Comparison of ENCODE assay signal across 8 cellular contexts in genomic region chr11:68311155-68312116, GRCh38. TPM values are rescaled to one million over a fixed set of nuclear protein-coding genes. Genes with fewer than 3 reads are reported as not detected.
DNase-seq lines count a peak whose midpoint lies in the region; ATAC-seq and TF ChIP-seq lines count a peak whose summit lies in the region.

No MANE protein-coding gene starts in this region.

- H3K4me1 Mint-ChIP-seq in T-cell = peaks cover 12 to 24% (median 17%) of the 10 kb centered on the region in 3 donors
- peaks cover 18% of the 10 kb centered on the region for H3K4me1 Mint-ChIP-seq in stimulated activated memory B cell treated with anti-CD40 and anti-IgM and Interleukin-4, amounts not matched to agents 10 μg/mL and 1 μg/mL and 100 μg/mL, for 72 hours

- H3K9ac ChIP-seq in SK-N-SH = no peak overlapping the region

- no peaks in the 10 kb centered on the region for H3K9me3 ChIP-seq in SK-N-SH
- no peaks in the 10 kb centered on the region for H3K9me3 ChIP-seq in left ventricle myocardium inferior (replicated peaks)

- H3K4me3 ChIP-seq in SK-N-SH (ENCODE audit: low read depth in 2 of 2, low read length in 1 of 2) (peak overlapping the region in 1 of 2 experiments; percentile 75; a peak in 1 of 4 replicates), left ventricle myocardium inferior (peak overlapping the region; percentile 84)

- DNase-seq in SK-N-SH = peak; percentile 30
- no peak for DNase-seq in T-cell
- no peak for DNase-seq in left ventricle myocardium inferior
- DNase-seq in NCI-H1092 (lab: John Stamatoyannopoulos, UW) = no peak
- no peak for DNase-seq in NCI-H1105 treated with DMSO at 0.1 percent for 48 hours (lab: John Stamatoyannopoulos, UW)

- peak overlapping the region; percentile 64 to 74 (median 66) for H3K4me3 Mint-ChIP-seq in T-cell
- peak overlapping the region; percentile 18 for H3K4me3 Mint-ChIP-seq in stimulated activated memory B cell treated with anti-CD40 and anti-IgM and Interleukin-4, amounts not matched to agents 10 μg/mL and 1 μg/mL and 100 μg/mL, for 72 hours

- POLR2A ChIA-PET in SK-N-SH (lab: Yijun Ruan, JAX) = interaction anchor here (2.2 kb wide), 1 partner anchor 62 kb away, joined by 4 read pairs; no protein-coding TSS in a partner anchor
- POLR2A ChIA-PET in T-cell (lab: Charles Lee) = no interaction called here

- H2AFZ ChIP-seq in SK-N-SH (ENCODE audit: low read depth) = no peak overlapping the region

- no peak overlapping the region for H3K27ac ChIP-seq in SK-N-SH (ENCODE audit: low read depth in 2 of 2, low read length in 1 of 2)
- peak overlapping the region; percentile 82 for H3K27ac ChIP-seq in left ventricle myocardium inferior (replicated peaks)

- H3K36me3 Mint-ChIP-seq in T-cell = no peaks in the 10 kb centered on the region
- H3K36me3 Mint-ChIP-seq in stimulated activated memory B cell treated with anti-CD40 and anti-IgM and Interleukin-4, amounts not matched to agents 10 μg/mL and 1 μg/mL and 100 μg/mL, for 72 hours = no peaks in the 10 kb centered on the region

- H3K79me2 ChIP-seq in SK-N-SH (ENCODE audit: insufficient read depth) = peaks cover 33% of the 10 kb centered on the region

- no peaks in the 10 kb centered on the region for H3K27me3 ChIP-seq in SK-N-SH (ENCODE audit: insufficient read depth)
- H3K27me3 ChIP-seq in left ventricle myocardium inferior (ENCODE audit: low read depth) = no peaks in the 10 kb centered on the region

- intact Hi-C loops in left ventricle myocardium inferior (cut with micrococcal nuclease) = loop anchor here (5.0 kb wide), 1 partner anchor 71 kb away; no protein-coding TSS in a partner anchor

- TF ChIP-seq CTCF in SK-N-SH (IDR thresholded peaks at IDR 0.05) (no peak), left ventricle myocardium inferior (IDR thresholded peaks at IDR 0.05; ENCODE audit: borderline replicate concordance) (no peak)

- peaks cover 8% of the 10 kb centered on the region for H4K20me1 ChIP-seq in SK-N-SH (ENCODE audit: insufficient read depth)

- H3K9me2 ChIP-seq in SK-N-SH = no peaks in the 10 kb centered on the region

- CTCF ChIA-PET in SK-N-SH (lab: Yijun Ruan, JAX) (interaction anchor here (1.0 to 7.1 kb wide), 7 partner anchors 14 to 72 kb away, joined by 3 to 70 read pairs (median 5); partner anchors contain the start of gene C11orf24), T-cell (lab: Charles Lee) (no interaction called here)

- TF ChIP-seq RAD21 in SK-N-SH (IDR thresholded peaks at IDR 0.05; ENCODE audit: low read length) = no peak

- peak overlapping the region; percentile 65 to 74 for H3K27ac Mint-ChIP-seq in T-cell
- H3K27ac Mint-ChIP-seq in stimulated activated memory B cell treated with anti-CD40 and anti-IgM and Interleukin-4, amounts not matched to agents 10 μg/mL and 1 μg/mL and 100 μg/mL, for 72 hours = peak overlapping the region; percentile 22

- 93% methylated on average over 22 of the region's 25 CpGs for WGBS in SK-N-SH (ENCODE audit: low lambda C conversion rate)

- H3K27me3 Mint-ChIP-seq in T-cell = peaks cover 0 to 16% of the 10 kb centered on the region in 2 donors
- H3K27me3 Mint-ChIP-seq in stimulated activated memory B cell treated with anti-CD40 and anti-IgM and Interleukin-4, amounts not matched to agents 10 μg/mL and 1 μg/mL and 100 μg/mL, for 72 hours = peaks cover 33% of the 10 kb centered on the region

- peak overlapping the region; percentile 66; the same call in 1 of the 2 replicates for H3K4me2 ChIP-seq in SK-N-SH

- peaks cover 22% of the 10 kb centered on the region for H3F3A ChIP-seq in SK-N-SH (replicated peaks; ENCODE audit: insufficient read depth)

- H3K36me3 ChIP-seq in SK-N-SH (replicated peaks in 1 of 2; ENCODE audit: control insufficient read depth in 1 of 2, insufficient read depth in 2 of 2, low read length in 1 of 2) = no peaks in the 10 kb centered on the region
- H3K36me3 ChIP-seq in left ventricle myocardium inferior = no peaks in the 10 kb centered on the region

- H3K4me1 ChIP-seq in SK-N-SH (ENCODE audit: control insufficient read depth in 1 of 2, insufficient read depth in 2 of 2, low read depth in 1 of 2, low read length in 1 of 2) (peaks cover 19 to 21% of the 10 kb centered on the region in 2 experiments; a peak in 2 of 4 replicates), left ventricle myocardium inferior (peaks cover 47% of the 10 kb centered on the region)

- no peak for TF ChIP-seq EP300 in SK-N-SH (IDR thresholded peaks at IDR 0.05; ENCODE audit: borderline replicate concordance in 1 of 2, low read depth in 1 of 2, low read length in 1 of 2)

- ATAC-seq in SK-N-SH treated with all-trans-retinoic acid at 6 μM for 48 hours = no peak
- ATAC-seq in T-cell (replicated peaks in 1 of 4) = no peak
- ATAC-seq in stimulated activated memory B cell treated with anti-CD40 and anti-IgM and Interleukin-4, amounts not matched to agents 10 μg/mL and 1 μg/mL and 100 μg/mL, for 72 hours = no peak
- no peak for ATAC-seq in GM19035 (IDR thresholded peaks at IDR 0.05; ENCODE audit: unreplicated experiment)

- H3K9me3 Mint-ChIP-seq in T-cell = no peaks in the 10 kb centered on the region
- H3K9me3 Mint-ChIP-seq in stimulated activated memory B cell treated with anti-CD40 and anti-IgM and Interleukin-4, amounts not matched to agents 10 μg/mL and 1 μg/mL and 100 μg/mL, for 72 hours = no peaks in the 10 kb centered on the region

TF ChIP-seq in SK-N-SH, 30 proteins besides CTCF, POLR2A, EP300 and RAD21:
- TF ChIP-seq MXI1 (IDR thresholded peaks at IDR 0.05; ENCODE audit: low read depth, low read length) (no peak), SIN3A (IDR thresholded peaks at IDR 0.05; ENCODE audit: borderline replicate concordance, low read depth, low read length) (no peak), NRF1 (IDR thresholded peaks at IDR 0.05; ENCODE audit: low read depth, low read length) (no peak), EZH2phosphoT487 (IDR thresholded peaks at IDR 0.05; ENCODE audit: borderline replicate concordance, low read depth) (no peak), MAX (IDR thresholded peaks at IDR 0.05; ENCODE audit: low read depth) (no peak), RCOR1 (IDR thresholded peaks at IDR 0.05; ENCODE audit: low read length) (no peak), FOXM1 (IDR thresholded peaks at IDR 0.05; ENCODE audit: low read depth) (no peak), JUND (IDR thresholded peaks at IDR 0.05) (no peak), GATA2 (CRISPR knock-in tag; IDR thresholded peaks at IDR 0.05) (no peak), MEF2A (IDR thresholded peaks at IDR 0.05; ENCODE audit: borderline replicate concordance, low read depth) (no peak), TEAD4 (IDR thresholded peaks at IDR 0.05; ENCODE audit: borderline replicate concordance, insufficient read depth) (no peak), POLR2AphosphoS5 (IDR thresholded peaks at IDR 0.05; ENCODE audit: low read depth, low read length) (no peak)
TF ChIP-seq in SK-N-SH: peak in this region for 0.

TF ChIP-seq in SK-N-SH treated with all-trans-retinoic acid at 6 μM for 48 hours, 23 proteins besides CTCF, POLR2A, EP300 and RAD21:
- TF ChIP-seq CREB5 (CRISPR knock-in tag; IDR thresholded peaks at IDR 0.05; ENCODE audit: low read depth) (no peak), TOX (CRISPR knock-in tag; IDR thresholded peaks at IDR 0.05; ENCODE audit: borderline replicate concordance) (no peak), ESRRG (CRISPR knock-in tag; IDR thresholded peaks at IDR 0.05) (no peak), BACH2 (CRISPR knock-in tag; IDR thresholded peaks at IDR 0.05; ENCODE audit: borderline replicate concordance) (no peak), PPARA (CRISPR knock-in tag; IDR thresholded peaks at IDR 0.05; ENCODE audit: borderline replicate concordance) (no peak), ZNF70 (CRISPR knock-in tag; IDR thresholded peaks at IDR 0.05) (no peak)

RNA-seq across cellular contexts. Expression of gene LRP5, which starts 1.0 kb away (rescaled TPM):
- polyA plus RNA-seq in SK-N-SH (2012; rRNA removed) = 10.2 and 15.0 TPM in 2 replicates
- 6.1 and 10.0 TPM in 2 replicates for polyA plus RNA-seq in SK-N-SH (2012; cell fraction: cytosol; rRNA removed)
- polyA plus RNA-seq in SK-N-SH (2012; cell fraction: nucleus; rRNA removed) = 18.6 and 21.7 TPM in 2 replicates
- total RNA-seq in T-cell (10 to 100 TPM in 1 of 5 donors, 1 to 10 TPM in 4; 1.8 to 11.3 (median 7.0) TPM), left ventricle myocardium inferior (54.7 TPM)

RNA-seq across cellular contexts. Expression of gene C11orf24, which starts 39.7 kb away (rescaled TPM):
- polyA plus RNA-seq in SK-N-SH (2012; rRNA removed) = 50.9 and 52.1 TPM in 2 replicates
- 29.9 and 37.6 TPM in 2 replicates for polyA plus RNA-seq in SK-N-SH (2012; cell fraction: cytosol; rRNA removed)
- polyA plus RNA-seq in SK-N-SH (2012; cell fraction: nucleus; rRNA removed) = 37.7 and 41.7 TPM in 2 replicates
- total RNA-seq in T-cell = 10 to 100 TPM in 4 of 5 donors, 1 to 10 TPM in 1; 9.5 to 25.3 (median 21.4) TPM
- 28.6 TPM for total RNA-seq in left ventricle myocardium inferior
